Comparison of ENCODE assay signal across 31 cellular contexts in the genomic region with DNA sequence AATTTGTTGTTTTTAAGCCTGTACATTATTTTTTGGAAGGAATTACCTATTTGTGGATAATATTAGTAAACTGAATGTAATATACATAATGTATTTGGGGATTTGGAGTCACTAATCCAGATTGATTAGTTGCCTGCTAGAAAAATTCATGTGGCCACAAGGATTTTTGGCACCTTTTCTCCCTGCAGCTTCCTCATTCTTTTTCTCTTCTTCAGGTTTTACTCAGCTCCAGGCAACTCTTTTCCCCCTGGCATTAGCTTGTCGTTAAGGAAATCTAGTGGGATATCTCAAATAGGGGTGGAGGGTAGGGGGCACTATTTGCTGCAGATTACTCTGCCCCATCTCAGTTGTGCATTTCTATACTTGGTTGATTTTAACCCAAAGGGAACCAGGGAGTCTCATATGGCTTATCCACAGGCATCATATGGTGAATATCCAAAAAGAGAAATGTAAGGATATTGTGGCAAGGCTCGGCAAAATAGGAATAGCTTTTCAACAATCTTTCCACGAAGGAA.
DNase-seq lines count a peak whose midpoint lies in the region; ATAC-seq, FAIRE-seq and TF ChIP-seq lines count a peak whose summit lies in the region.
"Had no signal": no experiment of that assay in that cellular context is flagged by ENCODE, and none has a peak within 500 bp of the region (broad histone marks: within the 10 kb centered on the region; RNA-seq: fewer than 3 reads in every experiment).

No MANE protein-coding gene starts in this region.

- H2BK15ac ChIP-seq in H1 (ENCODE audit: low read length) = no peak overlapping the region

- no peak overlapping the region for H3K9ac ChIP-seq in H1 (replicated peaks in 1 of 4; ENCODE audit: extremely low read depth in 1 of 4, low read depth in 3 of 4, low read length in 3 of 4)

- no peaks in the 10 kb centered on the region for H3K4me1 Mint-ChIP-seq in activated T-helper 2 cell treated with anti-CD3 and anti-CD28 coated beads, Interferon-gamma antibody, Interleukin-2, Interleukin-4, amounts not matched to agents 10 μg/mL and 5 μg/mL and 100 μg/mL, durations not matched to agents 14 hours and 24 hours and 36 hours (ENCODE audit: low read depth)
- H3K4me1 Mint-ChIP-seq: activated CD4-positive, alpha-beta memory T cell treated with anti-CD3 and anti-CD28 coated beads, Interleukin-2, amount 10 ng/mL, durations not matched to agents 7 days and 5 days; B cell; CD8-positive, alpha-beta memory T cell; naive B cell had no signal

- H4K8ac ChIP-seq in H1 (ENCODE audit: extremely low read depth, insufficient read depth, low read length) = no peak overlapping the region

- H4K20me1 ChIP-seq in PC-9 (ENCODE audit: insufficient read depth) = no peaks in the 10 kb centered on the region
- H4K20me1 ChIP-seq in H1 (replicated peaks in 1 of 2; ENCODE audit: control insufficient read depth in 1 of 2, insufficient read depth in 2 of 2, low read length in 2 of 2) = no peaks in the 10 kb centered on the region

- no peak overlapping the region for H4K91ac ChIP-seq in H1 (replicated peaks; ENCODE audit: insufficient read length, low read length)

- no peak overlapping the region for H3K27ac Mint-ChIP-seq in activated T-helper 2 cell treated with anti-CD3 and anti-CD28 coated beads, Interferon-gamma antibody, Interleukin-2, Interleukin-4, amounts not matched to agents 10 μg/mL and 5 μg/mL and 100 μg/mL, durations not matched to agents 14 hours and 24 hours and 36 hours
- H3K27ac Mint-ChIP-seq: activated CD4-positive, alpha-beta memory T cell treated with anti-CD3 and anti-CD28 coated beads, Interleukin-2, amount 10 ng/mL, durations not matched to agents 7 days and 5 days; activated naive CD4-positive, alpha-beta T cell treated with anti-CD3 and anti-CD28 coated beads, Interleukin-2, amount 50 U/mL, for 72 hours; B cell; naive B cell; stimulated activated naive CD8-positive, alpha-beta T cell treated with anti-CD3 and anti-CD28 coated beads, Interleukin-15, Interleukin-2, amounts not matched to agents 100 ng/mL and 50 ng/mL, for 24 hours; T-helper 1 cell treated with Interleukin-12 subunit alpha and Interleukin-12 subunit beta and Interleukin-4 antibody, amounts not matched to agents 30 μg/mL and 1 μg/mL, for 36 hours had no signal

- no peak overlapping the region for H2BK5ac ChIP-seq in H1 (ENCODE audit: low read depth, low read length)

- TF ChIP-seq RAD21 in H1 (IDR thresholded peaks at IDR 0.05 in 1 of 2, conservative IDR thresholded peaks at IDR 0.05 in 1 of 2; ENCODE audit: low read depth in 2 of 2, low read length in 2 of 2) = peak; percentile 39 to 54; a peak in 3 of 4 replicates

- H3K36me3 ChIP-seq in ACC112 (ENCODE audit: insufficient read depth, low read length) (no peaks in the 10 kb centered on the region), PC-9 (ENCODE audit: low read depth) (no peaks in the 10 kb centered on the region), H1 (ENCODE audit: control insufficient read depth in 2 of 4, insufficient read depth in 4 of 4, low read length in 3 of 4) (no peaks in the 10 kb centered on the region)
- H3K36me3 ChIP-seq: heart right ventricle, thyroid gland had no signal

- FAIRE-seq in H1 (lab: Jason Lieb, UNC) = no peak
- FAIRE-seq: endothelial cell of umbilical vein, GM19239, TTC549 had no signal

- no peak overlapping the region for H2BK12ac ChIP-seq in H1 (ENCODE audit: low read depth, low read length)

- 66% methylated on average over 3 of the region's 3 CpGs; no CpG with 5 or more reads in 1 of the 2 experiments for WGBS in H1 (ENCODE audit: extremely low coverage in 1 of 2, insufficient coverage in 1 of 2, insufficient read length in 1 of 2, insufficient replicate concordance in 2 of 2, low coverage in 1 of 2, low lambda C conversion rate in 2 of 2, missing lambda C conversion rate in 1 of 2), 2 experiments

- TF ChIP-seq EP300 in H1 (IDR thresholded peaks at IDR 0.05; ENCODE audit: borderline replicate concordance in 1 of 2, low read depth in 2 of 2, low read length in 2 of 2) = no peak

- no peak overlapping the region for H4K5ac ChIP-seq in H1 (ENCODE audit: insufficient read length, low read depth, low read length)

- ATAC-seq in GM18873 (IDR thresholded peaks at IDR 0.05; ENCODE audit: low FRiP score, unreplicated experiment) = no peak
- ATAC-seq: activated naive CD4-positive, alpha-beta T cell treated with anti-CD3 and anti-CD28 coated beads, Interleukin-2, amount 50 U/mL, for 72 hours had no signal

- H3K4me3 ChIP-seq in ACC112 (ENCODE audit: low read depth, low read length) (peak overlapping the region; percentile 20; the same call in 1 of the 2 replicates), PC-9 (no peak overlapping the region), H1 (ENCODE audit: extremely low read depth in 1 of 4, insufficient read depth in 2 of 4, low read depth in 3 of 4, low read length in 4 of 4) (no peak overlapping the region)
- H3K4me3 ChIP-seq: heart right ventricle, SK-N-MC, skin epidermis, thyroid gland had no signal

- peak overlapping the region; percentile 50 for H3K4me2 ChIP-seq in PC-9
- no peak overlapping the region for H3K4me2 ChIP-seq in H1 (ENCODE audit: insufficient read depth in 1 of 2, low read depth in 2 of 2, low read length in 2 of 2)

- no peak overlapping the region; the same call in 1 of the 2 replicates for H3K18ac ChIP-seq in H1 (ENCODE audit: extremely low read depth, low read length)

- no peak overlapping the region for H3K4me3 Mint-ChIP-seq in activated T-helper 2 cell treated with anti-CD3 and anti-CD28 coated beads, Interferon-gamma antibody, Interleukin-2, Interleukin-4, amounts not matched to agents 10 μg/mL and 5 μg/mL and 100 μg/mL, durations not matched to agents 14 hours and 24 hours and 36 hours (ENCODE audit: low read depth)
- H3K4me3 Mint-ChIP-seq: activated CD4-positive, alpha-beta memory T cell treated with anti-CD3 and anti-CD28 coated beads, Interleukin-2, amount 10 ng/mL, durations not matched to agents 7 days and 5 days; B cell; CD8-positive, alpha-beta memory T cell; naive B cell; stimulated activated naive CD8-positive, alpha-beta T cell treated with anti-CD3 and anti-CD28 coated beads, Interleukin-15, Interleukin-2, amounts not matched to agents 100 ng/mL and 50 ng/mL, for 24 hours; T-helper 1 cell treated with Interleukin-12 subunit alpha and Interleukin-12 subunit beta and Interleukin-4 antibody, amounts not matched to agents 30 μg/mL and 1 μg/mL, for 36 hours had no signal

- H3K36me3 Mint-ChIP-seq in activated T-helper 2 cell treated with anti-CD3 and anti-CD28 coated beads, Interferon-gamma antibody, Interleukin-2, Interleukin-4, amounts not matched to agents 10 μg/mL and 5 μg/mL and 100 μg/mL, durations not matched to agents 14 hours and 24 hours and 36 hours (ENCODE audit: low read depth) = no peaks in the 10 kb centered on the region
- H3K36me3 Mint-ChIP-seq: activated naive CD4-positive, alpha-beta T cell treated with anti-CD3 and anti-CD28 coated beads, Interleukin-2, amount 50 U/mL, for 72 hours; naive B cell had no signal

- intact Hi-C loops in PC-9 (cut with micrococcal nuclease; ENCODE audit: unreplicated experiment) = loop anchor here (1.0 to 5.0 kb wide), 6 partner anchors 37 to 302 kb away; no protein-coding TSS in a partner anchor
- intact Hi-C loops in activated T-helper 2 cell treated with anti-CD3 and anti-CD28 coated beads, Interferon-gamma antibody, Interleukin-2, Interleukin-4, amounts not matched to agents 10 μg/mL and 5 μg/mL and 100 μg/mL, durations not matched to agents 14 hours and 24 hours and 36 hours (cut with micrococcal nuclease) = no loop called here

- H3K79me1 ChIP-seq in H1 (ENCODE audit: low read depth, low read length) = no peaks in the 10 kb centered on the region

- no TSS peak for BruUV-seq in PC-9 (replicated peaks; lab: Mats Ljungman, UMichigan)

- H2BK120ac ChIP-seq in H1 (replicated peaks; ENCODE audit: low read depth, low read length) = no peak overlapping the region

- no peak overlapping the region for H2BK20ac ChIP-seq in H1 (ENCODE audit: low read length)

- no peaks in the 10 kb centered on the region for H3K23me2 ChIP-seq in H1 (ENCODE audit: low read depth, low read length)

- H3K4me1 ChIP-seq in ACC112 (ENCODE audit: control insufficient read depth, insufficient read depth, low read length, unreplicated experiment) (peaks cover 51% of the 10 kb centered on the region), PC-9 (replicated peaks; ENCODE audit: insufficient read depth) (peaks cover 42% of the 10 kb centered on the region), H1 (replicated peaks in 1 of 4; ENCODE audit: control insufficient read depth in 3 of 4, insufficient read depth in 4 of 4, low read length in 3 of 4) (peaks cover 0 to 10% (median 6%) of the 10 kb centered on the region in 4 experiments; a peak in 6 of 7 replicates)

- no peak overlapping the region for H3K56ac ChIP-seq in H1 (replicated peaks; ENCODE audit: insufficient read length, low read depth, low read length)

- H3K79me2 ChIP-seq in ACC112 (ENCODE audit: control insufficient read depth, insufficient read depth, low read length, unreplicated experiment) (peaks cover 17% of the 10 kb centered on the region), PC-9 (ENCODE audit: low read depth) (peaks cover 8% of the 10 kb centered on the region; the same call in 1 of the 2 replicates), H1 (ENCODE audit: control insufficient read depth in 1 of 2, insufficient read depth in 2 of 2, low read length in 2 of 2) (no peaks in the 10 kb centered on the region)

- H3K23ac ChIP-seq in H1 (ENCODE audit: insufficient read length) = no peak overlapping the region

- H3K27me3 ChIP-seq in ACC112 (ENCODE audit: insufficient read depth, low read length) (no peaks in the 10 kb centered on the region), PC-9 (ENCODE audit: insufficient read depth, low read depth) (no peaks in the 10 kb centered on the region), H1 (replicated peaks in 1 of 4; ENCODE audit: control insufficient read depth in 3 of 4, extremely low read depth in 1 of 4, insufficient read depth in 3 of 4, low read length in 3 of 4) (no peaks in the 10 kb centered on the region)
- H3K27me3 ChIP-seq: heart right ventricle, thyroid gland had no signal

- DNase-seq in PC-9 (peak; percentile 23 to 75), H1 (ENCODE audit: low read depth in 1 of 2, low spot score in 2 of 2) (no peak), kidney tubule cell (ENCODE audit: low spot score) (peak; percentile 67), HK-2 (ENCODE audit: unreplicated experiment) (no peak)
- no peak for DNase-seq in activated T-helper 2 cell treated with anti-CD3 and anti-CD28 coated beads, Interferon-gamma antibody, Interleukin-2, Interleukin-4, amounts not matched to agents 10 μg/mL and 5 μg/mL and 100 μg/mL, durations not matched to agents 14 hours and 24 hours and 36 hours (ENCODE audit: low spot score)
- no peak for DNase-seq in effector CD8-positive, alpha-beta T cell (lab: John Stamatoyannopoulos, UW)
- DNase-seq: 8988T; activated CD4-positive, alpha-beta memory T cell treated with anti-CD3 and anti-CD28 coated beads, Interleukin-2, amount 10 ng/mL, durations not matched to agents 7 days and 5 days; activated CD4-positive, CD25-positive, alpha-beta regulatory T cell treated with anti-CD3 and anti-CD28 coated beads, Interleukin-2, amount 50 U/mL, for 72 hours; anterior cingulate cortex; CD8-positive, alpha-beta memory T cell; central memory CD4-positive, alpha-beta T cell; dermis blood vessel endothelial cell; DMS153; heart right ventricle; naive B cell; NCI-H446 treated with DMSO at 0.1 percent for 48 hours; nucleus accumbens had no signal

- POLR2A ChIA-PET in PC-9 (lab: Charles Lee; ENCODE audit: unreplicated experiment) = interaction anchor here (0.6 to 0.7 kb wide), 4 partner anchors 22 to 208 kb away, joined by 4 to 12 read pairs (median 5); partner anchors contain the start of gene NFIA
- POLR2A ChIA-PET in H1 (lab: Charles Lee; ENCODE audit: partially characterized antibody) = interaction anchor here (1.5 to 1.6 kb wide), 2 partner anchors 11 to 29 kb away, joined by 3 to 6 read pairs; no protein-coding TSS in a partner anchor

- TF ChIP-seq CTCF in PC-9 (conservative IDR thresholded peaks at IDR 0.05) (no peak), H1 (IDR thresholded peaks at IDR 0.05; ENCODE audit: control extremely low read depth in 1 of 3, insufficient read depth in 1 of 3, low read depth in 1 of 3, low read length in 3 of 3) (peak in 2 of 3 experiments; percentile 9 to 27; a peak in 2 of 4 replicates)

- H3K4ac ChIP-seq in H1 (replicated peaks; ENCODE audit: insufficient read length, low read depth, low read length) = no peak overlapping the region

- H3K27ac ChIP-seq in ACC112 (ENCODE audit: low read depth, low read length) (peak overlapping the region; percentile 91), PC-9 (peak overlapping the region; percentile 77), H1 (ENCODE audit: low read depth, low read length) (no peak overlapping the region)
- H3K27ac ChIP-seq: heart right ventricle, HL-60, SK-N-MC had no signal

- H3K14ac ChIP-seq in H1 (ENCODE audit: insufficient read length) = no peak overlapping the region

- H3K9me2 ChIP-seq in PC-9 (ENCODE audit: insufficient read depth) = no peaks in the 10 kb centered on the region

- H2AK5ac ChIP-seq in H1 (ENCODE audit: low read depth, low read length) = no peak overlapping the region

- H3K9me3 Mint-ChIP-seq in activated T-helper 2 cell treated with anti-CD3 and anti-CD28 coated beads, Interferon-gamma antibody, Interleukin-2, Interleukin-4, amounts not matched to agents 10 μg/mL and 5 μg/mL and 100 μg/mL, durations not matched to agents 14 hours and 24 hours and 36 hours = no peaks in the 10 kb centered on the region
- H3K9me3 Mint-ChIP-seq: activated CD4-positive, alpha-beta memory T cell treated with anti-CD3 and anti-CD28 coated beads, Interleukin-2, amount 10 ng/mL, durations not matched to agents 7 days and 5 days; activated naive CD4-positive, alpha-beta T cell treated with anti-CD3 and anti-CD28 coated beads, Interleukin-2, amount 50 U/mL, for 72 hours; CD8-positive, alpha-beta memory T cell; naive B cell; stimulated activated naive CD8-positive, alpha-beta T cell treated with anti-CD3 and anti-CD28 coated beads, Interleukin-15, Interleukin-2, amounts not matched to agents 100 ng/mL and 50 ng/mL, for 24 hours; T-helper 1 cell treated with Interleukin-12 subunit alpha and Interleukin-12 subunit beta and Interleukin-4 antibody, amounts not matched to agents 30 μg/mL and 1 μg/mL, for 36 hours had no signal

- CTCF ChIA-PET in PC-9 (lab: Charles Lee) = interaction anchor here (0.5 to 1.6 kb wide), 5 partner anchors 14 to 459 kb away, joined by 3 to 11 read pairs (median 9); no protein-coding TSS in a partner anchor
- CTCF ChIA-PET in H1 (lab: Charles Lee; ENCODE audit: partially characterized antibody) = interaction anchor here (0.7 to 1.6 kb wide), 10 partner anchors 9 to 305 kb away, joined by 3 to 7 read pairs (median 3); no protein-coding TSS in a partner anchor

- no peaks in the 10 kb centered on the region for H3K9me3 ChIP-seq in PC-9 (ENCODE audit: insufficient read depth, low read depth)
- H3K9me3 ChIP-seq in H1 (ENCODE audit: insufficient read depth in 2 of 2, low read depth in 1 of 2, low read length in 1 of 2) = no peaks in the 10 kb centered on the region
- H3K9me3 ChIP-seq: heart right ventricle, thyroid gland had no signal

- H2AFZ ChIP-seq in ACC112 (ENCODE audit: low read length, unreplicated experiment) = no peak overlapping the region
- no peak overlapping the region for H2AFZ ChIP-seq in PC-9
- H2AFZ ChIP-seq in H1 (ENCODE audit: low read length) = no peak overlapping the region

- H3F3A ChIP-seq in PC-9 (ENCODE audit: insufficient read depth, low read depth) = peaks cover 24% of the 10 kb centered on the region; the same call in 1 of the 2 replicates

- TF ChIP-seq POLR2A in H1 (IDR thresholded peaks at IDR 0.05; ENCODE audit: control extremely low read depth in 1 of 2, low read depth in 2 of 2, low read length in 2 of 2) = no peak

- H3K27me3 Mint-ChIP-seq in activated T-helper 2 cell treated with anti-CD3 and anti-CD28 coated beads, Interferon-gamma antibody, Interleukin-2, Interleukin-4, amounts not matched to agents 10 μg/mL and 5 μg/mL and 100 μg/mL, durations not matched to agents 14 hours and 24 hours and 36 hours (ENCODE audit: low read depth) = peaks cover 15% of the 10 kb centered on the region
- H3K27me3 Mint-ChIP-seq: activated CD4-positive, alpha-beta memory T cell treated with anti-CD3 and anti-CD28 coated beads, Interleukin-2, amount 10 ng/mL, durations not matched to agents 7 days and 5 days; naive B cell had no signal

Comparison
In these comparisons a context has a peak if more than half of its experiments do, and no peak if none do; other contexts are left out.
1. DNase-seq: peak in PC-9 (2 of 2) and kidney tubule cell (single experiment); none in H1 (0 of 2), HK-2 (single experiment), activated T-helper 2 cell treated with anti-CD3 and anti-CD28 coated beads, Interferon-gamma antibody, Interleukin-2, Interleukin-4, amounts not matched to agents 10 μg/mL and 5 μg/mL and 100 μg/mL, durations not matched to agents 14 hours and 24 hours and 36 hours (single experiment) and effector CD8-positive, alpha-beta T cell (single experiment).